Comparison of ENCODE assay signal across 1 cellular context in genomic region chr13:40047322-40047771, GRCh38.
TF ChIP-seq lines count a peak whose summit lies in the region.

No MANE protein-coding gene starts in this region.

TF ChIP-seq in GM12878, 131 proteins besides CTCF, POLR2A, EP300 and RAD21 (continued from another document):
- TF ChIP-seq ZSCAN29 (IDR thresholded peaks at IDR 0.05) (no peak), SUZ12 (IDR thresholded peaks at IDR 0.05; ENCODE audit: unreplicated experiment) (no peak), SMAD5 (IDR thresholded peaks at IDR 0.05; ENCODE audit: low read depth) (no peak), GABPA (IDR thresholded peaks at IDR 0.05; ENCODE audit: low read depth) (no peak), STAT3 (IDR thresholded peaks at IDR 0.05; ENCODE audit: low read depth, low read length) (peak; percentile 78; the same call in 1 of the 2 replicates), IKZF1 (conservative IDR thresholded peaks at IDR 0.05) (peak; percentile 49), PAX8 (IDR thresholded peaks at IDR 0.05) (no peak), MEF2B (IDR thresholded peaks at IDR 0.05; ENCODE audit: partially characterized antibody, poor library complexity, severe bottlenecking) (peak; percentile 89), REST (IDR thresholded peaks at IDR 0.05; ENCODE audit: low read depth, low read length) (no peak), E4F1 (IDR thresholded peaks at IDR 0.05; ENCODE audit: borderline replicate concordance, partially characterized antibody) (no peak), MAX (IDR thresholded peaks at IDR 0.05; ENCODE audit: low read depth, low read length) (no peak), SUPT20H (IDR thresholded peaks at IDR 0.05; ENCODE audit: borderline replicate concordance, control insufficient read depth, low read depth, low read length) (no peak), E2F8 (IDR thresholded peaks at IDR 0.05; ENCODE audit: low read depth, partially characterized antibody) (no peak), PML (IDR thresholded peaks at IDR 0.05; ENCODE audit: low read length) (no peak; the same call in 1 of the 2 replicates), MEF2A (IDR thresholded peaks at IDR 0.05; ENCODE audit: insufficient read depth, low read depth, low read length) (0 out of 2 replicates have a peak, but pooled peaks have one; percentile 35), SMAD1 (IDR thresholded peaks at IDR 0.05; ENCODE audit: low read depth, partially characterized antibody) (peak; percentile 47), POU2F2 (IDR thresholded peaks at IDR 0.05; ENCODE audit: borderline replicate concordance, low read depth, low read length) (peak; percentile 98), CHD2 (IDR thresholded peaks at IDR 0.05; ENCODE audit: borderline replicate concordance, low read depth, low read length) (peak; percentile 45; the same call in 1 of the 2 replicates), ATF2 (IDR thresholded peaks at IDR 0.05; ENCODE audit: low read length) (peak; percentile 96), ZNF687 (IDR thresholded peaks at IDR 0.05) (no peak; the same call in 1 of the 2 replicates), CBX3 (IDR thresholded peaks at IDR 0.05; ENCODE audit: borderline replicate concordance, low read depth) (no peak), SMC3 (IDR thresholded peaks at IDR 0.05; ENCODE audit: borderline replicate concordance, low read length) (peak; percentile 12; the same call in 1 of the 2 replicates), MLLT1 (IDR thresholded peaks at IDR 0.05) (0 out of 2 replicates have a peak, but pooled peaks have one; percentile 41), ELK1 (IDR thresholded peaks at IDR 0.05; ENCODE audit: low read depth, low read length) (no peak), YBX1 (IDR thresholded peaks at IDR 0.05) (no peak), CHD1 (IDR thresholded peaks at IDR 0.05; ENCODE audit: low read depth, low read length) (no peak), FOXK2 (IDR thresholded peaks at IDR 0.05) (no peak), ZBTB33 (IDR thresholded peaks at IDR 0.05) (no peak), NFXL1 (IDR thresholded peaks at IDR 0.05; ENCODE audit: borderline replicate concordance) (no peak)
